Comparison of ENCODE assay signal across 22 cellular contexts in genomic region chr9:116317503-116317902, GRCh38.
"Had no signal": no experiment of that assay in that cellular context is flagged by ENCODE, and none has a peak within 500 bp of the region (broad histone marks: within the 10 kb centered on the region; RNA-seq: fewer than 3 reads in every experiment).

No MANE protein-coding gene starts in this region.

- H3K4me1 ChIP-seq: left lung, spleen had no signal

- H3K9me3 ChIP-seq: left lung, mucosa of descending colon, ovary, spleen, tibial nerve had no signal

- H3K36me3 ChIP-seq: left lung, ovary, spleen, tibial nerve had no signal

- H3K4me3 ChIP-seq: left lung, lung, mucosa of descending colon, ovary, skin epidermis, spleen, tibial nerve had no signal

- ATAC-seq: left colon; left lung; mucosa of descending colon; naive thymus-derived CD4-positive, alpha-beta T cell; natural killer cell treated with Interleukin-12 subunit alpha and Interleukin-12 subunit beta and Interleukin-15 and Interleukin-18, amount 100 ng/mL, for 72 hours; sciatic nerve; stimulated activated memory B cell treated with anti-CD40 and anti-IgM and Interleukin-4, amounts not matched to agents 10 μg/mL and 1 μg/mL and 100 μg/mL, for 72 hours; stimulated activated naive CD8-positive, alpha-beta T cell treated with anti-CD3 and anti-CD28 coated beads, Interleukin-15, amount 100 ng/mL, for 72 hours had no signal

- H3K27ac ChIP-seq: left lung, ovary, spleen had no signal

- DNase-seq: hippocampal formation; kidney glomerular epithelial cell; left colon; left lung; midbrain; mucosa of descending colon; naive thymus-derived CD4-positive, alpha-beta T cell; ovary; right cardiac atrium; spleen; stimulated activated CD4-positive, alpha-beta T cell treated with anti-CD3 and anti-CD28 coated beads, Interleukin-2, amount 100 ng/mL, for 48 hours; stimulated activated CD4-positive, alpha-beta T cell treated with anti-CD3 and anti-CD28 coated beads, Interleukin-4, amount 100 ng/mL, for 4 hours; stimulated activated CD8-positive, alpha-beta memory T cell treated with anti-CD3 and anti-CD28 coated beads, Interleukin-4, amount 100 ng/mL, for 48 hours; stimulated activated naive CD4-positive, alpha-beta T cell treated with Interleukin-2 at 50 U/mL for 16 hours; stimulated activated naive CD8-positive, alpha-beta T cell treated with anti-CD3 and anti-CD28 coated beads, Interleukin-15, amount 100 ng/mL, for 72 hours; substantia nigra had no signal

- H3K27me3 ChIP-seq: left lung, ovary, spleen, tibial nerve had no signal
